22 cellular contexts compared by ENCODE assay signal in the genomic region with DNA sequence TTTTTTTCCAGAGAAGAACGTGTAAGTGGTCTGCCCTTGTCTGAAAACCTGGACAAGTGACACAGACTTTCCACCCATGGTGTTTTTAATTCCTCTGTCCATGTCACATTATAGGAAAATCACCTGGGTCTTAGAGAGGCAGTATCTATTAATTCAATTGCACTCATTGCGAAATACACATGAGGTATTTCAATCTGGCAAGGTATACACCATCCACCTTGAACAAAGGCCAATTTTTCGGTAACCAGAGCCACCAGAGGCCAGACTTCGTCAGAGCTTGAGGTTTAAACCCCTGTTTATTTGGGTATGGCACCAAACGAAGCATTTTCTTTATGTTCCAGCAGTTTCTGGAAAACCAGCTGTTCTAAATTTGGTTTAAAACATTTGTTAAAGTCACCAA.
DNase-seq lines count a peak whose midpoint lies in the region; ATAC-seq and TF ChIP-seq lines count a peak whose summit lies in the region.
"Had no signal": no experiment of that assay in that cellular context is flagged by ENCODE, and none has a peak within 500 bp of the region (broad histone marks: within the 10 kb centered on the region; RNA-seq: fewer than 3 reads in every experiment).

No MANE protein-coding gene starts in this region.

- ATAC-seq in body of pancreas: peak; percentile 84
- ATAC-seq in left lung: peak; percentile 70
- no peak for ATAC-seq in GM18909 (IDR thresholded peaks at IDR 0.05; ENCODE audit: poor library complexity, unreplicated experiment)
- no peak for ATAC-seq in HG03045 (IDR thresholded peaks at IDR 0.05; ENCODE audit: unreplicated experiment)
- no peak for ATAC-seq in HG02852 (IDR thresholded peaks at IDR 0.05; ENCODE audit: unreplicated experiment)
- ATAC-seq: activated T-helper 17 cell treated with anti-CD3 and anti-CD28 coated beads, Interleukin-2, amount 50 U/mL, for 72 hours; effector memory CD8-positive, alpha-beta T cell; natural killer cell treated with Interleukin-12 subunit alpha and Interleukin-12 subunit beta and Interleukin-15 and Interleukin-18, amount 100 ng/mL, for 72 hours; stimulated activated effector memory CD8-positive, alpha-beta T cell treated with anti-CD3 and anti-CD28 coated beads, Interleukin-12 subunit alpha, Interleukin-12 subunit beta, amount 100 ng/mL, for 72 hours; WTC11 had no signal

- TF ChIP-seq CTCF in body of pancreas (IDR thresholded peaks at IDR 0.05): no peak
- TF ChIP-seq CTCF in left lung (IDR thresholded peaks at IDR 0.05): no peak
- no peak for TF ChIP-seq CTCF in stomach (IDR thresholded peaks at IDR 0.05)

- WGBS in body of pancreas, 2 donors: 10 to 11% methylated on average over 5 of the region's 5 CpGs
- 24 to 45% (median 38%) methylated on average over 5 of the region's 5 CpGs for WGBS in stomach, 5 donors

- H3K27ac ChIP-seq in body of pancreas (peak overlapping the region in 2 of 4 donors; percentile 65 to 79), left lung (no peak overlapping the region), stomach (peak overlapping the region in 3 of 5 donors; percentile 42 to 60 (median 56))
- H3K27ac ChIP-seq: 22Rv1 had no signal

- DNase-seq in DMS 273 (lab: John Stamatoyannopoulos, UW; ENCODE audit: unreplicated experiment) (peak; percentile 48), DMS 273 treated with DMSO at 0.1 percent for 48 hours (lab: John Stamatoyannopoulos, UW) (no peak), body of pancreas (peak; percentile 48 to 81 (median 56)), left lung (no peak), stomach (no peak)
- DNase-seq: activated naive CD8-positive, alpha-beta T cell treated with anti-CD3 and anti-CD28 coated beads for 36 hours; CD4-positive, alpha-beta memory T cell; effector memory CD8-positive, alpha-beta T cell; esophagus squamous epithelium; midbrain; NCI-H1417 treated with DMSO at 0.1 percent for 48 hours; NCI-H526; stimulated activated CD4-positive, alpha-beta T cell treated with anti-CD3 and anti-CD28 coated beads, Interleukin-2, amount 100 ng/mL, for 24 hours; T-helper 9 cell had no signal

- no peak for TF ChIP-seq POLR2A in body of pancreas (IDR thresholded peaks at IDR 0.05)
- TF ChIP-seq POLR2A in stomach (IDR thresholded peaks at IDR 0.05): no peak

- H3K27me3 ChIP-seq in body of pancreas (no peaks in the 10 kb centered on the region), left lung (peaks cover 0 to 5% of the 10 kb centered on the region in 2 donors), stomach (peaks cover 0 to 17% (median 0%) of the 10 kb centered on the region in 3 donors)
- H3K27me3 ChIP-seq: esophagus squamous epithelium had no signal

- peaks cover 24% of the 10 kb centered on the region for H3K4me1 ChIP-seq in body of pancreas
- peaks cover 0 to 3% of the 10 kb centered on the region in 2 donors for H3K4me1 ChIP-seq in left lung
- peaks cover 0 to 14% (median 0%) of the 10 kb centered on the region in 4 donors for H3K4me1 ChIP-seq in stomach

- intact Hi-C loops in body of pancreas (cut with DNase I) (no loop called here), left lung (cut with DNase I) (no loop called here), stomach (cut with DNase I; ENCODE audit: low total_unique reads) (no loop called here)

- H3K4me3 ChIP-seq in body of pancreas: no peak overlapping the region
- no peak overlapping the region for H3K4me3 ChIP-seq in left lung
- no peak overlapping the region for H3K4me3 ChIP-seq in stomach
- H3K4me3 ChIP-seq: esophagus squamous epithelium had no signal

- H3K36me3 ChIP-seq in body of pancreas (replicated peaks in 1 of 2; ENCODE audit: insufficient read depth in 1 of 2, low read depth in 2 of 2) (no peaks in the 10 kb centered on the region), left lung (no peaks in the 10 kb centered on the region), stomach (no peaks in the 10 kb centered on the region)
- H3K36me3 ChIP-seq: esophagus squamous epithelium had no signal

- no peak for TF ChIP-seq EP300 in stomach (IDR thresholded peaks at IDR 0.05)

- H3K9me3 ChIP-seq in body of pancreas (no peaks in the 10 kb centered on the region), left lung (no peaks in the 10 kb centered on the region), stomach (no peaks in the 10 kb centered on the region)

Comparison
In these comparisons a context has a peak if more than half of its experiments do, and no peak if none do; other contexts are left out.
1. DNase-seq: peak in DMS 273 (single experiment) and body of pancreas (4 of 4); none in DMS 273 treated with DMSO at 0.1 percent for 48 hours (single experiment), left lung (0 of 2) and stomach (single experiment).
2. ATAC-seq: peak in body of pancreas (single experiment) and left lung (single experiment); none in GM18909 (single experiment), HG03045 (single experiment) and HG02852 (single experiment).
3. H3K27ac ChIP-seq: peak in stomach (3 of 5); none in left lung (0 of 2).